Comparison of ENCODE assay signal across 1 cellular context in the genomic region with DNA sequence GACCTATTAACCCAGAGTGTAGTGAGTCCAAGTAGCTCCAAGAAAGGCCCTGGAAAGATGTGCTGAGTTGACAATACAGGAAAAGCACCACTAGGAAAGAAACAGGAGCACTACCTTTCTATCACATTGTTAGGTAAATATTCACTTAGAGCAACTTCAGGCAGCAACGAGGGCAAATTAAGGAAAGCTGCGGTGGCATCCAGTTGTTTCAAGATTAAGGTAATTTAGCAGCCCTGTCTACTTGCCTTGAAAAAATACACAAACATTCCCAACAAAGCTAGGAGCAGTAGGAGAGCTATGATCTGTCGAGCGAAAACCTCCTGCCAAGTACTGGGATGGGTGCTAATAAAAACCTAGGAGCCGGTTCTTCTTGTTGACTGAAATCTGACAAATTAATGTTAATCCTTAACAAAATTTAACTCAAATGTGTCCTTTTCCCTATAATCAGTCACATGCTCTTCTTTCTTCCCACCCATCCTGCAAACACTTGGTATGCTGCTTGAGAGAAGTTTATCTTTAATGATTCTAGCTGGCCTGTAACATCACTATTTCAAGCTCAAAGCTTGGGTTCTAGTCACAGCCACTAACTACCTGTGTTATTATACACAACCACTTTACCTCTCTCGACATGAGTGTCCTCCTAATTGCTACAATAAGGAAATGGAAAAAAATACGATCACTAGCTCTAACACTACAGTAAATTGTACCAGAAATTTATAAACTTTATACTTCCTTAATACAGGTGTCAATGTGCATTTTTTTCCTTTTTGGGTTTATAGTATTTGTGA.
TF ChIP-seq lines count a peak whose summit lies in the region.

No MANE protein-coding gene starts in this region.

TF ChIP-seq in HepG2, 621 proteins besides CTCF, POLR2A, EP300 and RAD21 (continued from another document):
- TF ChIP-seq, protein P1, sequence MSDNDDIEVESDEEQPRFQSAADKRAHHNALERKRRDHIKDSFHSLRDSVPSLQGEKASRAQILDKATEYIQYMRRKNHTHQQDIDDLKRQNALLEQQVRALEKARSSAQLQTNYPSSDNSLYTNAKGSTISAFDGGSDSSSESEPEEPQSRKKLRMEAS (IDR thresholded peaks at IDR 0.05) = no peak
